Comparison of ENCODE assay signal across 8 cellular contexts in genomic region chr17:69235338-69236058, GRCh38. TPM values are rescaled to one million over a fixed set of nuclear protein-coding genes. Genes with fewer than 3 reads are reported as not detected.
DNase-seq lines count a peak whose midpoint lies in the region; ATAC-seq lines count a peak whose summit lies in the region.

No MANE protein-coding gene starts in this region.

- no peak overlapping the region for H3K27ac Mint-ChIP-seq in activated CD4-positive, alpha-beta memory T cell treated with anti-CD3 and anti-CD28 coated beads for 36 hours

- peak; percentile 87 for ATAC-seq in GM19468 (IDR thresholded peaks at IDR 0.05; ENCODE audit: extremely low read depth, unreplicated experiment)
- ATAC-seq in HG03575 (IDR thresholded peaks at IDR 0.05; ENCODE audit: extremely low read depth, insufficient number of reproducible peaks, low FRiP score, unreplicated experiment): peak; percentile 46

- intact Hi-C loops in activated CD4-positive, alpha-beta memory T cell treated with anti-CD3 and anti-CD28 coated beads for 36 hours (cut with micrococcal nuclease): no loop called here

- POLR2A ChIA-PET in activated CD4-positive, alpha-beta memory T cell treated with anti-CD3 and anti-CD28 coated beads for 36 hours (lab: Charles Lee): no interaction called here

- H3K9me3 Mint-ChIP-seq in activated CD4-positive, alpha-beta memory T cell treated with anti-CD3 and anti-CD28 coated beads for 36 hours: peaks cover 25% of the 10 kb centered on the region

- H3K4me1 Mint-ChIP-seq in activated CD4-positive, alpha-beta memory T cell treated with anti-CD3 and anti-CD28 coated beads for 36 hours (ENCODE audit: low read depth): no peaks in the 10 kb centered on the region

- H3K36me3 Mint-ChIP-seq in activated CD4-positive, alpha-beta memory T cell treated with anti-CD3 and anti-CD28 coated beads for 36 hours: peaks cover 3% of the 10 kb centered on the region

- CTCF ChIA-PET in activated CD4-positive, alpha-beta memory T cell treated with anti-CD3 and anti-CD28 coated beads for 36 hours (lab: Charles Lee): interaction anchor here (0.9 to 1.2 kb wide), 2 partner anchors 13 to 14 kb away, joined by 3 to 4 read pairs; no protein-coding TSS in a partner anchor

- DNase-seq in CMK (ENCODE audit: low read depth) (peak; percentile 76), NCI-H82 (lab: John Stamatoyannopoulos, UW) (peak; percentile 85), medulla oblongata (ENCODE audit: extremely low spot score) (peak; percentile 96)
- DNase-seq in activated CD4-positive, alpha-beta memory T cell treated with anti-CD3 and anti-CD28 coated beads for 36 hours: peak; percentile 68
- peak; percentile 27 for DNase-seq in effector CD8-positive, alpha-beta T cell (lab: John Stamatoyannopoulos, UW)
- peak; percentile 34 to 39 for DNase-seq in stimulated activated CD8-positive, alpha-beta memory T cell treated with anti-CD3 and anti-CD28 coated beads, Interleukin-15, amount 100 ng/mL, for 48 hours (ENCODE audit: low read depth in 2 of 2)

- no peak overlapping the region for H3K4me3 Mint-ChIP-seq in activated CD4-positive, alpha-beta memory T cell treated with anti-CD3 and anti-CD28 coated beads for 36 hours

- H3K27me3 Mint-ChIP-seq in activated CD4-positive, alpha-beta memory T cell treated with anti-CD3 and anti-CD28 coated beads for 36 hours: no peaks in the 10 kb centered on the region

RNA-seq across cellular contexts. Expression of gene ABCA10, which starts 6.9 kb away (rescaled TPM):
- total RNA-seq in activated CD4-positive, alpha-beta memory T cell treated with anti-CD3 and anti-CD28 coated beads for 36 hours: under 1 TPM; 0.22 to 0.38 TPM

Comparison
In these comparisons a context has a peak if more than half of its experiments do, and no peak if none do; other contexts are left out.
1. Peak in every context shown above with its lines: DNase-seq and ATAC-seq.
2. DNase-seq: peak in every context shown above with its lines; median percentile 96 in medulla oblongata; 85 in NCI-H82; 76 in CMK; 68 in activated CD4-positive, alpha-beta memory T cell treated with anti-CD3 and anti-CD28 coated beads for 36 hours; 36 in stimulated activated CD8-positive, alpha-beta memory T cell treated with anti-CD3 and anti-CD28 coated beads, Interleukin-15, amount 100 ng/mL, for 48 hours; 27 in effector CD8-positive, alpha-beta T cell.